18 cellular contexts compared by ENCODE assay signal in genomic region chr11:116093481-116093880, GRCh38.
DNase-seq lines count a peak whose midpoint lies in the region; ATAC-seq lines count a peak whose summit lies in the region.
"Had no signal": no experiment of that assay in that cellular context is flagged by ENCODE, and none has a peak within 500 bp of the region (broad histone marks: within the 10 kb centered on the region; RNA-seq: fewer than 3 reads in every experiment).

No MANE protein-coding gene starts in this region.

- peak; percentile 37 for DNase-seq in NCI-H82 (lab: John Stamatoyannopoulos, UW)
- DNase-seq in NCI-H82 treated with DMSO at 0.1 percent for 48 hours (lab: John Stamatoyannopoulos, UW; ENCODE audit: unreplicated experiment): no peak
- peak; percentile 59 for DNase-seq in cerebellar cortex (ENCODE audit: low spot score)
- no peak for DNase-seq in mesendoderm
- DNase-seq in Kasumi-1 (lab: John Stamatoyannopoulos, UW): no peak
- no peak for DNase-seq in KG1 (lab: John Stamatoyannopoulos, UW)
- DNase-seq in LoVo (ENCODE audit: low spot score): no peak
- DNase-seq: BE2C; CD4-positive, alpha-beta T cell; CD8-positive, alpha-beta memory T cell; DMS79 treated with DMSO at 0.1 percent for 48 hours; H9 had no signal

- no peak overlapping the region for H2BK15ac ChIP-seq in mesendoderm (replicated peaks; ENCODE audit: low read depth)

- no peak overlapping the region for H3K4me3 ChIP-seq in mesendoderm (ENCODE audit: low read length)
- H3K4me3 ChIP-seq: BLaER1 treated with 17β-estradiol and CSF1 and Interleukin-3, amounts not matched to agents 10 nM and 100 nM; GM12878; GM23338 had no signal

- H3K36me3 ChIP-seq in mesendoderm (ENCODE audit: control insufficient read depth, insufficient read depth, low read length): no peaks in the 10 kb centered on the region
- H3K36me3 ChIP-seq: BE2C; BLaER1 treated with 17β-estradiol and CSF1 and Interleukin-3, amounts not matched to agents 10 nM and 100 nM had no signal

- no peak overlapping the region for H3K9ac ChIP-seq in mesendoderm (ENCODE audit: low read length)
- H3K9ac ChIP-seq: BLaER1 treated with 17β-estradiol and CSF1 and Interleukin-3, amounts not matched to agents 10 nM and 100 nM had no signal

- peak overlapping the region; percentile 47 for H3K56ac ChIP-seq in mesendoderm (ENCODE audit: low read length)

- no peak overlapping the region for H3K4ac ChIP-seq in mesendoderm (ENCODE audit: low read depth, low read length)

- no peak overlapping the region for H2AK5ac ChIP-seq in mesendoderm (ENCODE audit: low read length)

- H3K4me1 ChIP-seq in mesendoderm (ENCODE audit: control insufficient read depth, low read depth, low read length): peaks cover 9% of the 10 kb centered on the region
- H3K4me1 ChIP-seq: BE2C; BLaER1 treated with 17β-estradiol and CSF1 and Interleukin-3, amounts not matched to agents 10 nM and 100 nM had no signal

- no peaks in the 10 kb centered on the region for H3K79me1 ChIP-seq in mesendoderm (ENCODE audit: low read length)

- no peak overlapping the region for H4K8ac ChIP-seq in mesendoderm (ENCODE audit: low read depth, low read length)

- H4K5ac ChIP-seq in mesendoderm (ENCODE audit: low read length): no peak overlapping the region

- no peak overlapping the region for H3K4me2 ChIP-seq in mesendoderm (ENCODE audit: low read length)
- H3K4me2 ChIP-seq: BLaER1 treated with 17β-estradiol and CSF1 and Interleukin-3, amounts not matched to agents 10 nM and 100 nM; GM23338 had no signal

- H2BK5ac ChIP-seq in mesendoderm (ENCODE audit: low read length): peak overlapping the region; percentile 19

- H3K27me3 ChIP-seq in mesendoderm (ENCODE audit: insufficient read depth, low read length, poor library complexity): no peaks in the 10 kb centered on the region
- H3K27me3 ChIP-seq: BE2C; BLaER1 treated with 17β-estradiol and CSF1 and Interleukin-3, amounts not matched to agents 10 nM and 100 nM had no signal

- ATAC-seq in HG03108 (IDR thresholded peaks at IDR 0.05; ENCODE audit: unreplicated experiment): no peak
- ATAC-seq: GM12878, HCT116 had no signal

- H3K23ac ChIP-seq in mesendoderm (ENCODE audit: low read length): no peak overlapping the region

- peak overlapping the region; percentile 14 for H3K27ac ChIP-seq in mesendoderm (ENCODE audit: low read depth, low read length)
- H3K27ac ChIP-seq: 22Rv1; BLaER1 treated with 17β-estradiol and CSF1 and Interleukin-3, amounts not matched to agents 10 nM and 100 nM had no signal

- peak overlapping the region; percentile 1 for H2BK120ac ChIP-seq in mesendoderm (ENCODE audit: low read depth, low read length)

- no peaks in the 10 kb centered on the region for H3K79me2 ChIP-seq in mesendoderm (ENCODE audit: control insufficient read depth, insufficient read depth, low read length)

- peak overlapping the region; percentile 46 for H3K18ac ChIP-seq in mesendoderm (ENCODE audit: low read length)

Comparison
In these comparisons a context has a peak if more than half of its experiments do, and no peak if none do; other contexts are left out.
1. DNase-seq: peak in NCI-H82 (single experiment) and cerebellar cortex (single experiment); none in NCI-H82 treated with DMSO at 0.1 percent for 48 hours (single experiment), mesendoderm (single experiment), Kasumi-1 (0 of 2), KG1 (single experiment) and LoVo (single experiment).